ENCODE assay signal across 12 cellular contexts in genomic region chr7:84548366-84549085, GRCh38.
DNase-seq lines count a peak whose midpoint lies in the region; ATAC-seq, FAIRE-seq and TF ChIP-seq lines count a peak whose summit lies in the region.
"Had no signal": no experiment of that assay in that cellular context is flagged by ENCODE, and none has a peak within 500 bp of the region (broad histone marks: within the 10 kb centered on the region; RNA-seq: fewer than 3 reads in every experiment).

No MANE protein-coding gene starts in this region.

- H3K4me1 ChIP-seq in neural progenitor cell: peaks cover 22% of the 10 kb centered on the region
- H3K4me1 ChIP-seq: Peyer's patch had no signal

- H3K4me1 Mint-ChIP-seq in neural progenitor cell (peaks cover 22% of the 10 kb centered on the region), nephron progenitor cell (peaks cover 8% of the 10 kb centered on the region)
- H3K4me1 Mint-ChIP-seq: naive thymus-derived CD8-positive, alpha-beta T cell had no signal

- H3K9me3 Mint-ChIP-seq in neural progenitor cell: peaks cover 4% of the 10 kb centered on the region
- H3K9me3 Mint-ChIP-seq in nephron progenitor cell: no peaks in the 10 kb centered on the region
- H3K9me3 Mint-ChIP-seq: CD8-positive, alpha-beta T cell had no signal

- no peaks in the 10 kb centered on the region for H3K79me2 ChIP-seq in neural progenitor cell (ENCODE audit: low read depth)

- no peaks in the 10 kb centered on the region for H3K27me3 ChIP-seq in neural progenitor cell
- H3K27me3 ChIP-seq: Peyer's patch had no signal

- intact Hi-C loops in posterior vena cava (cut with DNase I): no loop called here

- no peak for FAIRE-seq in RCC 7860 (lab: Jason Lieb, UNC)

- peak overlapping the region; percentile 64 for H2AFZ ChIP-seq in neural progenitor cell (replicated peaks)

- H3F3A ChIP-seq in neural progenitor cell (ENCODE audit: low read depth): peaks cover 17% of the 10 kb centered on the region

- no peaks in the 10 kb centered on the region for H3K27me3 Mint-ChIP-seq in neural progenitor cell (ENCODE audit: insufficient read depth, low read depth)
- peaks cover 3% of the 10 kb centered on the region for H3K27me3 Mint-ChIP-seq in nephron progenitor cell (ENCODE audit: low read depth, poor library complexity)

- ATAC-seq in GM21528 (IDR thresholded peaks at IDR 0.05; ENCODE audit: low FRiP score, unreplicated experiment): no peak
- ATAC-seq: CD8-positive, alpha-beta T cell; naive thymus-derived CD8-positive, alpha-beta T cell had no signal

- peaks cover 2% of the 10 kb centered on the region for H3K36me3 Mint-ChIP-seq in neural progenitor cell
- H3K36me3 Mint-ChIP-seq in nephron progenitor cell (ENCODE audit: low read depth): no peaks in the 10 kb centered on the region
- H3K36me3 Mint-ChIP-seq: CD8-positive, alpha-beta T cell; naive thymus-derived CD8-positive, alpha-beta T cell had no signal

- peak overlapping the region; percentile 62 for H3K27ac ChIP-seq in neural progenitor cell
- H3K27ac ChIP-seq: Peyer's patch had no signal

- H3K9me3 ChIP-seq in neural progenitor cell (ENCODE audit: low read depth): no peaks in the 10 kb centered on the region
- H3K9me3 ChIP-seq: Peyer's patch had no signal

- peak overlapping the region; percentile 2 for H3K4me3 ChIP-seq in neural progenitor cell
- H3K4me3 ChIP-seq: Peyer's patch had no signal

- peak; percentile 79 for DNase-seq in EL
- DNase-seq in RCC 7860 (ENCODE audit: low spot score): peak; percentile 53
- peak; percentile 92 for DNase-seq in fibroblast of peridontal ligament (ENCODE audit: extremely low read depth)
- peak; percentile 83 for DNase-seq in neural progenitor cell (ENCODE audit: low spot score)
- no peak for DNase-seq in posterior vena cava (ENCODE audit: low spot score)
- no peak for DNase-seq in NCI-H1105 treated with DMSO at 0.1 percent for 48 hours (lab: John Stamatoyannopoulos, UW)
- no peak for DNase-seq in nephron progenitor cell
- DNase-seq: CD8-positive, alpha-beta T cell; naive thymus-derived CD8-positive, alpha-beta T cell; Peyer's patch; stimulated activated naive CD4-positive, alpha-beta T cell had no signal

- no peak overlapping the region for H3K9ac ChIP-seq in neural progenitor cell

- H4K20me1 ChIP-seq in neural progenitor cell (ENCODE audit: low read depth): no peaks in the 10 kb centered on the region

- H3K4me3 Mint-ChIP-seq in neural progenitor cell: no peak overlapping the region
- H3K4me3 Mint-ChIP-seq in nephron progenitor cell: no peak overlapping the region
- H3K4me3 Mint-ChIP-seq: CD8-positive, alpha-beta T cell; naive thymus-derived CD8-positive, alpha-beta T cell had no signal

- no peaks in the 10 kb centered on the region for H3K36me3 ChIP-seq in neural progenitor cell
- H3K36me3 ChIP-seq: Peyer's patch had no signal

- H3K27ac Mint-ChIP-seq in neural progenitor cell: peak overlapping the region; percentile 50
- H3K27ac Mint-ChIP-seq in nephron progenitor cell: no peak overlapping the region
- H3K27ac Mint-ChIP-seq: CD8-positive, alpha-beta T cell; naive thymus-derived CD8-positive, alpha-beta T cell had no signal

- peak overlapping the region; percentile 59 for H3K4me2 ChIP-seq in neural progenitor cell

- TF ChIP-seq CTCF in neural progenitor cell (IDR thresholded peaks at IDR 0.05) (no peak), nephron progenitor cell (IDR thresholded peaks at IDR 0.05) (no peak)

Comparison
In these comparisons a context has a peak if more than half of its experiments do, and no peak if none do; other contexts are left out.
1. DNase-seq: peak in EL (single experiment), RCC 7860 (single experiment), fibroblast of peridontal ligament (single experiment) and neural progenitor cell (single experiment); none in posterior vena cava (single experiment), NCI-H1105 treated with DMSO at 0.1 percent for 48 hours (single experiment) and nephron progenitor cell (single experiment).